23 cellular contexts compared by ENCODE assay signal in the genomic region with DNA sequence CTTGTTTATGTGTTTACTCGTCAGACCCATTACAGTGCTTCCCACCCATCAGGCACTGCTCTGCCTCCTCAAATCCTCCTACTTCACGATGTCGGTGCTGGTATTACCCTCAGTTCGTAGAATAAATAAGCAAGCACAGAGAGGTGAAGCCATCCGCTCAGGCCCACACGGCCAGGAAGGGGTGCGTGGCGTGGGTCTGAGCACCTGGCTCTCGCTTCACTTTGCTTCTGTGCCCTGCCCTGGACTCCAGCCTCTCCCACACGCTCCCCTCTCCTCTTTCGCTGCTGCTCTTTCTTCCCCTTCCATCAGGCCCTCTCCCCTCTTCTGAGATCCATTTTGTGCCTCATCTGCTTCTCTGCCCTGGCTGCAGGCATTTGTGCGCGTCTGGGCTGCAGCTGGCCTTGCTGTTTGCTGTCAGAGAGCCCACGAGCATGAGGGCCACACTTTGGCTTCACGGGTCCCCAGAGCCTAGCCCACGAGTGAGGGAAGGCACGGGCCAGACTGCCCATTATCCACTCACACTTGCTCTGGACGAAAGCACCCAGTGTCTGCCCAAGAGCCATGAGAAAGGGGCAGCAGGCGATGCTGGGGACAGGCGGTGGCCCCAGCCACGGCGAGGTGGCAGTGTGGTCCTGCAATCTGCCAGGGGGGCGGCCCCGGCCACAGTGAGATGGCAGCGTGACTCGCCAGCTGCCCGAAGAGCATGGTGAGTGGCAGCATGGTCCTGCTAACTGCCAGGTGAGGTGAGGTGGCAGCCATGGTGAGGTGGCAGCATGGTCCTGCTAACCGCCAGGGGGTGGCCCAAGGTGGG.
"Had no signal": no experiment of that assay in that cellular context is flagged by ENCODE, and none has a peak within 500 bp of the region (broad histone marks: within the 10 kb centered on the region; RNA-seq: fewer than 3 reads in every experiment).

No MANE protein-coding gene starts in this region.

- DNase-seq: activated CD4-positive, alpha-beta T cell treated with anti-CD3 and anti-CD28 coated beads, Interleukin-2, amount 50 U/mL, for 1 hour; activated CD8-positive, alpha-beta memory T cell treated with anti-CD3 and anti-CD28 coated beads, Interleukin-2, amount 50 U/mL, for 4 hours; activated naive CD4-positive, alpha-beta T cell treated with anti-CD3 and anti-CD28 coated beads, Interleukin-2, amount 10 ng/mL, durations not matched to agents 7 days and 5 days; activated naive CD8-positive, alpha-beta T cell treated with anti-CD3 and anti-CD28 coated beads, Interleukin-2, amount 50 U/mL, for 24 hours; activated T-cell treated with anti-CD3 and anti-CD28 coated beads, Interleukin-2, amount 50 U/mL, for 4 hours; effector memory CD4-positive, alpha-beta T cell; midbrain; occipital lobe; SK-N-SH; stimulated activated CD4-positive, alpha-beta T cell treated with anti-CD3 and anti-CD28 coated beads, Interleukin-15, amount 100 ng/mL, for 24 hours; stimulated activated CD4-positive, alpha-beta T cell treated with anti-CD3 and anti-CD28 coated beads, Interleukin-2, amount 100 ng/mL, for 48 hours; stimulated activated naive CD8-positive, alpha-beta T cell treated with anti-CD3 and anti-CD28 coated beads, Interleukin-15, amount 100 ng/mL, for 72 hours; upper lobe of right lung had no signal

- H3K36me3 ChIP-seq: breast epithelium, thoracic aorta had no signal

- H3K27me3 ChIP-seq: ascending aorta, breast epithelium, esophagus muscularis mucosa, gastroesophageal sphincter, right atrium auricular region, upper lobe of right lung had no signal

- H3K9me3 ChIP-seq: ascending aorta, breast epithelium, esophagus muscularis mucosa, gastroesophageal sphincter, prostate gland, right atrium auricular region, SK-N-SH, thoracic aorta, upper lobe of right lung had no signal

- H3K27ac ChIP-seq: ascending aorta, breast epithelium, esophagus muscularis mucosa, gastroesophageal sphincter, prostate gland, right atrium auricular region, skin epidermis, thoracic aorta, upper lobe of right lung had no signal

- H3K4me3 ChIP-seq: ascending aorta, breast epithelium, esophagus muscularis mucosa, gastroesophageal sphincter, prostate gland, right atrium auricular region, skin epidermis, thoracic aorta, upper lobe of right lung had no signal

- H3K9ac ChIP-seq: SK-N-SH had no signal

- ATAC-seq: activated CD4-positive, CD25-positive, alpha-beta regulatory T cell treated with anti-CD3 and anti-CD28 coated beads, Interleukin-2, amount 50 U/mL, for 24 hours; activated naive CD8-positive, alpha-beta T cell treated with anti-CD3 and anti-CD28 coated beads, Interleukin-2, amount 50 U/mL, for 24 hours; activated T-cell treated with anti-CD3 and anti-CD28 coated beads, Interleukin-2, amount 50 U/mL, for 4 hours; gastroesophageal sphincter; stimulated activated naive CD8-positive, alpha-beta T cell treated with anti-CD3 and anti-CD28 coated beads, Interleukin-15, amount 100 ng/mL, for 72 hours; upper lobe of right lung had no signal

- H3K4me1 ChIP-seq: ascending aorta, breast epithelium, esophagus muscularis mucosa, gastroesophageal sphincter, prostate gland, right atrium auricular region, upper lobe of right lung had no signal

- H3K4me2 ChIP-seq: SK-N-SH had no signal

- FAIRE-seq: endothelial cell of umbilical vein had no signal
